In the genomic region with DNA sequence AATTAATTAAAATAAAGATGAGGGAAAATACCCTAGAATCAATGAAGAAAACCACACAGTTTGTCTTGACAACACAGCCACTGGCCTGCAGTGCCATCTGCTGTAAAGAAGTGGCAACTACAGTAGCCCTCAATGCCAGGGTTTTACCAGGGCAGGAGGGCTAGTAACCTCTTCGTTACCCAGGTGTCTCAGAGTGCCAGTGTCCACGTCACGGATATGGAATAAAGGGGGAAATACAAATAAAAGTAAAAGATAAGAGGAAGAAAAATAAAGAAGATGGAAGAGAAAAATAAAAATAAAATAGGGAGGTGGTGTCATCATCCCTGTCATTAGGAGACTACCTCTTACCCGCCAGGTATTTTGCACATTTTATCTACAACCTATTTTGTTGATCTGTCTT, we compare ENCODE assay signal across 8 cellular contexts. TPM values are rescaled to one million over a fixed set of nuclear protein-coding genes. Genes with fewer than 3 reads are reported as not detected.
A peak's percentile ranks its signal among the peaks of the same experiment; 100 is the strongest.
DNase-seq lines count a peak whose midpoint lies in the region; ATAC-seq, FAIRE-seq and TF ChIP-seq lines count a peak whose summit lies in the region.

No MANE protein-coding gene starts in this region.

- POLR2A ChIA-PET in H1 (lab: Charles Lee; ENCODE audit: partially characterized antibody), result no interaction called here

- peak; percentile 46 for ATAC-seq in stimulated activated naive CD8-positive, alpha-beta T cell treated with anti-CD3 and anti-CD28 coated beads, Interleukin-15, Interleukin-2, amounts not matched to agents 100 U/mL and 50 U/mL, for 24 hours
- ATAC-seq in GM19023 (IDR thresholded peaks at IDR 0.05; ENCODE audit: unreplicated experiment), result no peak

- no peak overlapping the region for H2BK15ac ChIP-seq in H1 (ENCODE audit: low read length)

- DNase-seq in GM10266 (ENCODE audit: extremely low spot score) (peak; percentile 43), HFF-Myc (ENCODE audit: extremely low read depth, low read depth) (peak; percentile 30), NCI-H345 treated with DMSO at 0.1 percent for 48 hours (lab: John Stamatoyannopoulos, UW; ENCODE audit: unreplicated experiment) (peak; percentile 46), H1 (ENCODE audit: low read depth in 1 of 2, low spot score in 2 of 2) (peak in 1 of 2 experiments; percentile 75), mesothelial cell of epicardium (ENCODE audit: low spot score in 2 of 2, unreplicated experiment in 2 of 2) (peak in 1 of 2 experiments; percentile 70)
- DNase-seq in activated CD4-positive, alpha-beta T cell treated with anti-CD3 and anti-CD28 coated beads, Interleukin-2, amount 50 U/mL, for 48 hours, result peak; percentile 49 to 51
- peak; percentile 52 for DNase-seq in stimulated activated naive CD8-positive, alpha-beta T cell treated with anti-CD3 and anti-CD28 coated beads, Interleukin-15, Interleukin-2, amounts not matched to agents 100 U/mL and 50 U/mL, for 24 hours

- H3K27me3 ChIP-seq in H1 (replicated peaks in 1 of 4; ENCODE audit: control insufficient read depth in 3 of 4, extremely low read depth in 1 of 4, insufficient read depth in 3 of 4, low read length in 3 of 4), result no peaks in the 10 kb centered on the region

- H3K4me3 ChIP-seq in HFF-Myc (replicated peaks; ENCODE audit: low read depth, low read length) (peak overlapping the region; percentile 16; the same call in 1 of the 2 replicates), H1 (ENCODE audit: extremely low read depth in 1 of 4, insufficient read depth in 2 of 4, low read depth in 3 of 4, low read length in 4 of 4) (no peak overlapping the region)

- WGBS in H1 (ENCODE audit: extremely low coverage in 1 of 2, insufficient coverage in 1 of 2, insufficient read length in 1 of 2, insufficient replicate concordance in 2 of 2, low coverage in 1 of 2, low lambda C conversion rate in 2 of 2, missing lambda C conversion rate in 1 of 2), 2 experiments, result 44% methylated on average over 4 of the region's 4 CpGs; no CpG with 5 or more reads in 1 of the 2 experiments

- no peak for TF ChIP-seq POLR2A in H1 (IDR thresholded peaks at IDR 0.05; ENCODE audit: control extremely low read depth in 1 of 2, low read depth in 2 of 2, low read length in 2 of 2)

- H3K36me3 ChIP-seq in H1 (ENCODE audit: control insufficient read depth in 2 of 4, insufficient read depth in 4 of 4, low read length in 3 of 4), result no peaks in the 10 kb centered on the region

- H3K9me3 ChIP-seq in H1 (ENCODE audit: insufficient read depth in 2 of 2, low read depth in 1 of 2, low read length in 1 of 2), result no peaks in the 10 kb centered on the region

- H3K4me1 Mint-ChIP-seq in mesothelial cell of epicardium, result peaks cover 47% of the 10 kb centered on the region

- H3K36me3 Mint-ChIP-seq in mesothelial cell of epicardium, result no peaks in the 10 kb centered on the region

- CTCF ChIA-PET in H1 (lab: Charles Lee; ENCODE audit: partially characterized antibody), result interaction anchor here (0.7 to 9.4 kb wide), 63 partner anchors 10 to 771 kb away, joined by 3 to 212 read pairs (median 4); a partner anchor contains a TSS

- no peak overlapping the region for H4K8ac ChIP-seq in H1 (ENCODE audit: extremely low read depth, insufficient read depth, low read length)

- H3K4me1 ChIP-seq in H1 (replicated peaks in 1 of 4; ENCODE audit: control insufficient read depth in 3 of 4, insufficient read depth in 4 of 4, low read length in 3 of 4), result peaks cover 0 to 10% (median 3%) of the 10 kb centered on the region in 4 experiments; a peak in 4 of 7 replicates

- H3K9ac ChIP-seq in H1 (replicated peaks in 1 of 4; ENCODE audit: extremely low read depth in 1 of 4, low read depth in 3 of 4, low read length in 3 of 4), result no peak overlapping the region

- H2BK120ac ChIP-seq in H1 (replicated peaks; ENCODE audit: low read depth, low read length), result no peak overlapping the region

- peak overlapping the region; percentile 85 for H3K27ac Mint-ChIP-seq in mesothelial cell of epicardium

- no peak overlapping the region for H2AK5ac ChIP-seq in H1 (ENCODE audit: low read depth, low read length)

- no peak overlapping the region for H3K56ac ChIP-seq in H1 (replicated peaks; ENCODE audit: insufficient read length, low read depth, low read length)

- H3K23ac ChIP-seq in H1 (ENCODE audit: insufficient read length), result no peak overlapping the region

- H3K27me3 Mint-ChIP-seq in mesothelial cell of epicardium (ENCODE audit: low read depth), result no peaks in the 10 kb centered on the region

- no peak for TF ChIP-seq EP300 in H1 (IDR thresholded peaks at IDR 0.05; ENCODE audit: borderline replicate concordance in 1 of 2, low read depth in 2 of 2, low read length in 2 of 2)

- no peaks in the 10 kb centered on the region for H3K23me2 ChIP-seq in H1 (ENCODE audit: low read depth, low read length)

- no peaks in the 10 kb centered on the region for H3K9me3 Mint-ChIP-seq in mesothelial cell of epicardium

- H4K5ac ChIP-seq in H1 (ENCODE audit: insufficient read length, low read depth, low read length), result no peak overlapping the region

- H3K79me1 ChIP-seq in H1 (ENCODE audit: low read depth, low read length), result no peaks in the 10 kb centered on the region

- no peak overlapping the region for H3K14ac ChIP-seq in H1 (ENCODE audit: insufficient read length)

- no peaks in the 10 kb centered on the region for H3K79me2 ChIP-seq in H1 (ENCODE audit: control insufficient read depth in 1 of 2, insufficient read depth in 2 of 2, low read length in 2 of 2)

- H4K20me1 ChIP-seq in H1 (replicated peaks in 1 of 2; ENCODE audit: control insufficient read depth in 1 of 2, insufficient read depth in 2 of 2, low read length in 2 of 2), result no peaks in the 10 kb centered on the region

- TF ChIP-seq RAD21 in H1 (IDR thresholded peaks at IDR 0.05 in 1 of 2, conservative IDR thresholded peaks at IDR 0.05 in 1 of 2; ENCODE audit: low read depth in 2 of 2, low read length in 2 of 2), result peak; percentile 98 to 99

- H2AFZ ChIP-seq in H1 (ENCODE audit: low read length), result no peak overlapping the region

- H3K27ac ChIP-seq in H1 (ENCODE audit: low read depth, low read length), result no peak overlapping the region

- H3K4ac ChIP-seq in H1 (replicated peaks; ENCODE audit: insufficient read length, low read depth, low read length), result no peak overlapping the region

- no peak overlapping the region for H2BK5ac ChIP-seq in H1 (ENCODE audit: low read depth, low read length)

- H2BK12ac ChIP-seq in H1 (ENCODE audit: low read depth, low read length), result no peak overlapping the region

- H4K91ac ChIP-seq in H1 (replicated peaks; ENCODE audit: insufficient read length, low read length), result no peak overlapping the region

- no peak overlapping the region for H3K18ac ChIP-seq in H1 (ENCODE audit: extremely low read depth, low read length)

- H3K4me2 ChIP-seq in H1 (ENCODE audit: insufficient read depth in 1 of 2, low read depth in 2 of 2, low read length in 2 of 2), result no peak overlapping the region

- TF ChIP-seq CTCF in GM10266 (IDR thresholded peaks at IDR 0.05; ENCODE audit: control insufficient read depth, insufficient read depth, low read depth, missing control alignments), result peak; percentile 85
- peak; percentile 97 for TF ChIP-seq CTCF in HFF-Myc (IDR thresholded peaks at IDR 0.05; ENCODE audit: low read depth, low read length, missing control alignments)
- TF ChIP-seq CTCF in H1 (IDR thresholded peaks at IDR 0.05; ENCODE audit: control extremely low read depth in 1 of 3, insufficient read depth in 1 of 3, low read depth in 1 of 3, low read length in 3 of 3), result peak; percentile 76 to 88 (median 84)
- peak; percentile 89 for TF ChIP-seq CTCF in mesothelial cell of epicardium (IDR thresholded peaks at IDR 0.05; ENCODE audit: unreplicated experiment)

- FAIRE-seq in H1 (lab: Jason Lieb, UNC), result peak; percentile 92

- no peak overlapping the region for H2BK20ac ChIP-seq in H1 (ENCODE audit: low read length)

- peak overlapping the region; percentile 39 for H3K4me3 Mint-ChIP-seq in mesothelial cell of epicardium

TF ChIP-seq in H1, 55 proteins besides CTCF, POLR2A, EP300 and RAD21:
- TF ChIP-seq MAFK (IDR thresholded peaks at IDR 0.05; ENCODE audit: low read depth, low read length) (no peak), CBX8 (IDR thresholded peaks at IDR 0.05; ENCODE audit: borderline replicate concordance, low read depth, low read length) (no peak), SP2 (IDR thresholded peaks at IDR 0.05; ENCODE audit: low read length) (no peak), KDM4A (IDR thresholded peaks at IDR 0.05; ENCODE audit: low read depth, low read length, severe bottlenecking) (no peak), GTF2F1 (IDR thresholded peaks at IDR 0.05; ENCODE audit: borderline replicate concordance, low read depth, low read length) (no peak), SUZ12 (IDR thresholded peaks at IDR 0.05; ENCODE audit: low read length) (no peak), RXRA (IDR thresholded peaks at IDR 0.05; ENCODE audit: insufficient read depth, low read depth, low read length) (no peak), TAF7 (optimal IDR thresholded peaks at IDR 0.05; ENCODE audit: borderline replicate concordance, low read depth, low read length) (no peak)

RNA-seq across cellular contexts. Expression of a gene that starts 14.2 kb away (rescaled TPM):
- total RNA-seq in H1 (2021; fragmentation: NEBNext Ultra II Directional; extraction: Animal tissue kit (Norgen Biotek cat#: 25700)), result 4.2 and 5.0 TPM in 2 replicates
- 3.6 and 5.0 TPM in 2 replicates for polyA plus RNA-seq in H1 (2011; rRNA removed)
- 4.0 TPM for polyA plus RNA-seq in H1 (2011; cell fraction: cytosol; rRNA removed)
- polyA plus RNA-seq in H1 (2011; cell fraction: nucleus; rRNA removed), result 5.3 TPM
- 3.2 to 5.1 TPM (median 4.6 TPM) in 4 replicates for polyA plus RNA-seq in H1 (2012, experiment 1 of 2)
- polyA plus RNA-seq in H1 (2012, experiment 2 of 2), result 2.2 TPM
- 5.2 TPM for polyA plus RNA-seq in H1 (2013, experiment 1 of 2)
- 5.8 TPM for polyA plus RNA-seq in H1 (2013, experiment 2 of 2)
- polyA minus RNA-seq in H1 (2011; rRNA and poly(A)+ RNA removed), result 7.8 and 9.9 TPM in 2 replicates
- polyA minus RNA-seq in H1 (2011; cell fraction: cytosol; rRNA and poly(A)+ RNA removed), result 1.1 TPM
- polyA minus RNA-seq in H1 (2011; cell fraction: nucleus; rRNA and poly(A)+ RNA removed), result 11.1 TPM
- total RNA-seq in mesothelial cell of epicardium, result 9.2 to 13.2 TPM (median 11.2 TPM) in 3 replicates
